ENCODE assay signal across 11 cellular contexts in the genomic region with DNA sequence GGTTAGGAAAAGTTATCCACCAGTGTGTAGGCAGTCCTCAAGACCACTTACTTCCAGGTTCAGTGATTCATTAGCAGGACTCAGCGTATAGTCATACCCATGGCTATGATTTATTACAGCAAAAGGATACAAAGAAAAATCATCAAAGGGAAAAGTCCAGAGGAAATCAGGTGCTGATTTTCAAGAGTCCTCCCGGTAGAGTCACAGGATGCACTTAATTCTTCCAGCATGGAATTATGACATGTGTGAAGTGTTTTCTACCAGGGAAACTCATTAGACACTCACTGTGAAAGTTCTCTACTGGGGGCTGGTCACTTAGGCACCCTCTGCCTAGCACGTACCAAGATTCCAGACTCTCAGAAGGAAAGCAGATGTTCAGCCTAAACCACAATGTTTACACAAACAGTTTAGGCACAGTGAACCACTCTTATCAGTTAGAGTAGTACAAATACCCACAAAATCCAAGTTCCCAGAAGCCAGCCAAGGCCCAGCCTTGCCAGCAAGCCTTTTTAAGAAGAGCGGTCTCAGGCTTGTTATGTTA. TPM values are rescaled to one million over a fixed set of nuclear protein-coding genes. Genes with fewer than 3 reads are reported as not detected.
DNase-seq lines count a peak whose midpoint lies in the region; ATAC-seq and TF ChIP-seq lines count a peak whose summit lies in the region.
"Had no signal": no experiment of that assay in that cellular context is flagged by ENCODE, and none has a peak within 500 bp of the region (broad histone marks: within the 10 kb centered on the region; RNA-seq: fewer than 3 reads in every experiment).

No MANE protein-coding gene starts in this region.

- H3K4me1 ChIP-seq in osteoblast (ENCODE audit: insufficient read depth, low read length): peaks cover 47% of the 10 kb centered on the region

- peak overlapping the region; percentile 40 for H3K4me2 ChIP-seq in osteoblast (ENCODE audit: insufficient read depth, low read length)

- no peaks in the 10 kb centered on the region for H3K36me3 ChIP-seq in osteoblast (ENCODE audit: insufficient read depth, low read length)

- no peak overlapping the region for H3K4me3 ChIP-seq in epithelial cell of esophagus (ENCODE audit: low read length)
- H3K4me3 ChIP-seq in osteoblast (ENCODE audit: insufficient read depth, low read length): no peak overlapping the region

- no peak overlapping the region for H2AFZ ChIP-seq in osteoblast (ENCODE audit: low read length)

- no peaks in the 10 kb centered on the region for H4K20me1 ChIP-seq in osteoblast (ENCODE audit: insufficient read depth, low read length)

- no peaks in the 10 kb centered on the region for H3K9me3 ChIP-seq in osteoblast (ENCODE audit: low read depth, low read length)

- DNase-seq in COLO829 (ENCODE audit: low spot score) (peak; percentile 42), NCI-H510A (lab: John Stamatoyannopoulos, UW) (peak; percentile 17), epithelial cell of esophagus (ENCODE audit: low read depth) (peak; percentile 90), osteoblast (ENCODE audit: insufficient read length, low spot score, missing footprints) (peak; percentile 75), activated T-cell treated with anti-CD3 and anti-CD28 coated beads for 4 hours (no peak), NCI-H345 (lab: John Stamatoyannopoulos, UW) (no peak), NCI-H446 (lab: John Stamatoyannopoulos, UW) (no peak)
- DNase-seq: stimulated activated CD4-positive, alpha-beta T cell treated with anti-CD3 and anti-CD28 coated beads, Interleukin-4, amount 100 ng/mL, for 24 hours had no signal

- TF ChIP-seq CTCF in epithelial cell of esophagus (IDR thresholded peaks at IDR 0.05; ENCODE audit: insufficient read depth, low read depth, low read length, missing control alignments) (no peak), osteoblast (IDR thresholded peaks at IDR 0.05; ENCODE audit: extremely low read depth, low read depth, low read length) (no peak)

- H3K79me2 ChIP-seq in osteoblast (ENCODE audit: insufficient read depth, low read length): no peaks in the 10 kb centered on the region

- H3K27me3 ChIP-seq in osteoblast (ENCODE audit: insufficient read depth, low read length): no peaks in the 10 kb centered on the region

- ATAC-seq in GM19397 (IDR thresholded peaks at IDR 0.05; ENCODE audit: unreplicated experiment): no peak

- H3K27ac ChIP-seq in osteoblast (ENCODE audit: low read depth, low read length): peak overlapping the region; percentile 86

RNA-seq across cellular contexts. Expression of gene WFDC3, which starts 10.2 kb away (rescaled TPM):
- not detected in 2 replicates for total RNA-seq in osteoblast
- total RNA-seq: G401, OCI-LY7 had no signal

RNA-seq across cellular contexts. Expression of gene DNTTIP1, which starts 10.3 kb away (rescaled TPM):
- total RNA-seq in osteoblast: 12.7 and 15.6 TPM in 2 replicates

RNA-seq across cellular contexts. Expression of gene UBE2C, which starts 31.0 kb away (rescaled TPM):
- total RNA-seq in osteoblast: 2.5 and 2.7 TPM in 2 replicates

RNA-seq across cellular contexts. Expression of gene TNNC2, which starts 45.7 kb away (rescaled TPM):
- 0.29 and 0.36 TPM in 2 replicates for total RNA-seq in osteoblast
- total RNA-seq: OCI-LY7 had no signal

RNA-seq across cellular contexts. Expression of gene SNX21, which starts 52.1 kb away (rescaled TPM):
- 69.0 and 101 TPM in 2 replicates for total RNA-seq in osteoblast

Comparison
In these comparisons a context has a peak if more than half of its experiments do, and no peak if none do; other contexts are left out.
1. DNase-seq: peak in COLO829 (single experiment), NCI-H510A (single experiment), epithelial cell of esophagus (single experiment) and osteoblast (single experiment); none in activated T-cell treated with anti-CD3 and anti-CD28 coated beads for 4 hours (single experiment), NCI-H345 (single experiment) and NCI-H446 (0 of 2).